1 cellular context compared by ENCODE assay signal in genomic region chr15:101445562-101446526, GRCh38.
TF ChIP-seq lines count a peak whose summit lies in the region.

No MANE protein-coding gene starts in this region.

TF ChIP-seq in K562, 482 proteins besides CTCF, POLR2A, EP300 and RAD21 (continued from another document and continues in another):
- peak; percentile 42; the same call in 1 of the 2 replicates for TF ChIP-seq CREB3L1 (IDR thresholded peaks at IDR 0.05; ENCODE audit: borderline replicate concordance, low read depth)
- TF ChIP-seq, protein P1, sequence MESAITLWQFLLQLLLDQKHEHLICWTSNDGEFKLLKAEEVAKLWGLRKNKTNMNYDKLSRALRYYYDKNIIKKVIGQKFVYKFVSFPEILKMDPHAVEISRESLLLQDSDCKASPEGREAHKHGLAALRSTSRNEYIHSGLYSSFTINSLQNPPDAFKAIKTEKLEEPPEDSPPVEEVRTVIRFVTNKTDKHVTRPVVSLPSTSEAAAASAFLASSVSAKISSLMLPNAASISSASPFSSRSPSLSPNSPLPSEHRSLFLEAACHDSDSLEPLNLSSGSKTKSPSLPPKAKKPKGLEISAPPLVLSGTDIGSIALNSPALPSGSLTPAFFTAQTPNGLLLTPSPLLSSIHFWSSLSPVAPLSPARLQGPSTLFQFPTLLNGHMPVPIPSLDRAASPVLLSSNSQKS (CRISPR knock-in tag; IDR thresholded peaks at IDR 0.05), result no peak
- TF ChIP-seq NR2C2 (CRISPR knock-in tag; IDR thresholded peaks at IDR 0.05), result no peak
- TF ChIP-seq NR2C2 (tag; IDR thresholded peaks at IDR 0.05), result peak; percentile 17
- TF ChIP-seq SETDB1 (IDR thresholded peaks at IDR 0.05; ENCODE audit: low read length), result no peak
- TF ChIP-seq GTF2A2 (tag; IDR thresholded peaks at IDR 0.05), result no peak
- no peak for TF ChIP-seq ZNF444 (CRISPR knock-in tag; IDR thresholded peaks at IDR 0.05)
- no peak for TF ChIP-seq E2F8 (IDR thresholded peaks at IDR 0.05; ENCODE audit: low read depth, partially characterized antibody)
- TF ChIP-seq SREBF1 (IDR thresholded peaks at IDR 0.05; ENCODE audit: borderline replicate concordance, low read depth, low read length), result no peak
- TF ChIP-seq HDAC1 (IDR thresholded peaks at IDR 0.05), result peak in 1 of 2 experiments; percentile 84; a peak in 2 of 4 replicates
- TF ChIP-seq TEAD2 (tag; IDR thresholded peaks at IDR 0.05), result no peak
- TF ChIP-seq HNRNPUL1 (IDR thresholded peaks at IDR 0.05; ENCODE audit: low read length), result no peak
- no peak for TF ChIP-seq ZNF263 (CRISPR knock-in tag; IDR thresholded peaks at IDR 0.05; ENCODE audit: borderline replicate concordance)
- TF ChIP-seq FOS (IDR thresholded peaks at IDR 0.05; ENCODE audit: extremely low read depth, insufficient read length), result no peak
- TF ChIP-seq ZKSCAN3 (CRISPR knock-in tag; IDR thresholded peaks at IDR 0.05), result no peak
- no peak for TF ChIP-seq TAF7 (tag; IDR thresholded peaks at IDR 0.05)
- no peak for TF ChIP-seq ZFP30 (CRISPR knock-in tag; IDR thresholded peaks at IDR 0.05; ENCODE audit: borderline replicate concordance)
- no peak for TF ChIP-seq ZNF586 (CRISPR knock-in tag; conservative IDR thresholded peaks at IDR 0.05)
- no peak for TF ChIP-seq SRSF1 (IDR thresholded peaks at IDR 0.05; ENCODE audit: low read depth, low read length)
- no peak for TF ChIP-seq ZC3H11A (IDR thresholded peaks at IDR 0.05; ENCODE audit: low read depth, low read length)
- TF ChIP-seq MEF2D (tag; conservative IDR thresholded peaks at IDR 0.05; ENCODE audit: low read depth), result peak; percentile 98
- TF ChIP-seq PML (IDR thresholded peaks at IDR 0.05; ENCODE audit: low read length), result peak; percentile 26; the same call in 1 of the 2 replicates
- TF ChIP-seq RFX5 (IDR thresholded peaks at IDR 0.05; ENCODE audit: low read depth, low read length), result no peak
- TF ChIP-seq PTBP1 (IDR thresholded peaks at IDR 0.05; ENCODE audit: low read depth, low read length), result no peak
- TF ChIP-seq MLLT1 (IDR thresholded peaks at IDR 0.05), result no peak
- TF ChIP-seq TSC22D4 (tag; IDR thresholded peaks at IDR 0.05), result no peak
- TF ChIP-seq TFAM (CRISPR knock-in tag; conservative IDR thresholded peaks at IDR 0.05), result no peak
- no peak for TF ChIP-seq CBX5 (IDR thresholded peaks at IDR 0.05; ENCODE audit: borderline replicate concordance, low read depth)
- TF ChIP-seq HNRNPL (IDR thresholded peaks at IDR 0.05; ENCODE audit: low read depth, low read length), result no peak
- TF ChIP-seq TCF15 (CRISPR knock-in tag; IDR thresholded peaks at IDR 0.05), result no peak
- no peak for TF ChIP-seq GTF2E2 (tag; IDR thresholded peaks at IDR 0.05)
- TF ChIP-seq NCOA2 (IDR thresholded peaks at IDR 0.05; ENCODE audit: partially characterized antibody in 2 of 2), result no peak
- no peak for TF ChIP-seq GTF2F1 (IDR thresholded peaks at IDR 0.05; ENCODE audit: low read depth, low read length)
- TF ChIP-seq, protein P2, sequence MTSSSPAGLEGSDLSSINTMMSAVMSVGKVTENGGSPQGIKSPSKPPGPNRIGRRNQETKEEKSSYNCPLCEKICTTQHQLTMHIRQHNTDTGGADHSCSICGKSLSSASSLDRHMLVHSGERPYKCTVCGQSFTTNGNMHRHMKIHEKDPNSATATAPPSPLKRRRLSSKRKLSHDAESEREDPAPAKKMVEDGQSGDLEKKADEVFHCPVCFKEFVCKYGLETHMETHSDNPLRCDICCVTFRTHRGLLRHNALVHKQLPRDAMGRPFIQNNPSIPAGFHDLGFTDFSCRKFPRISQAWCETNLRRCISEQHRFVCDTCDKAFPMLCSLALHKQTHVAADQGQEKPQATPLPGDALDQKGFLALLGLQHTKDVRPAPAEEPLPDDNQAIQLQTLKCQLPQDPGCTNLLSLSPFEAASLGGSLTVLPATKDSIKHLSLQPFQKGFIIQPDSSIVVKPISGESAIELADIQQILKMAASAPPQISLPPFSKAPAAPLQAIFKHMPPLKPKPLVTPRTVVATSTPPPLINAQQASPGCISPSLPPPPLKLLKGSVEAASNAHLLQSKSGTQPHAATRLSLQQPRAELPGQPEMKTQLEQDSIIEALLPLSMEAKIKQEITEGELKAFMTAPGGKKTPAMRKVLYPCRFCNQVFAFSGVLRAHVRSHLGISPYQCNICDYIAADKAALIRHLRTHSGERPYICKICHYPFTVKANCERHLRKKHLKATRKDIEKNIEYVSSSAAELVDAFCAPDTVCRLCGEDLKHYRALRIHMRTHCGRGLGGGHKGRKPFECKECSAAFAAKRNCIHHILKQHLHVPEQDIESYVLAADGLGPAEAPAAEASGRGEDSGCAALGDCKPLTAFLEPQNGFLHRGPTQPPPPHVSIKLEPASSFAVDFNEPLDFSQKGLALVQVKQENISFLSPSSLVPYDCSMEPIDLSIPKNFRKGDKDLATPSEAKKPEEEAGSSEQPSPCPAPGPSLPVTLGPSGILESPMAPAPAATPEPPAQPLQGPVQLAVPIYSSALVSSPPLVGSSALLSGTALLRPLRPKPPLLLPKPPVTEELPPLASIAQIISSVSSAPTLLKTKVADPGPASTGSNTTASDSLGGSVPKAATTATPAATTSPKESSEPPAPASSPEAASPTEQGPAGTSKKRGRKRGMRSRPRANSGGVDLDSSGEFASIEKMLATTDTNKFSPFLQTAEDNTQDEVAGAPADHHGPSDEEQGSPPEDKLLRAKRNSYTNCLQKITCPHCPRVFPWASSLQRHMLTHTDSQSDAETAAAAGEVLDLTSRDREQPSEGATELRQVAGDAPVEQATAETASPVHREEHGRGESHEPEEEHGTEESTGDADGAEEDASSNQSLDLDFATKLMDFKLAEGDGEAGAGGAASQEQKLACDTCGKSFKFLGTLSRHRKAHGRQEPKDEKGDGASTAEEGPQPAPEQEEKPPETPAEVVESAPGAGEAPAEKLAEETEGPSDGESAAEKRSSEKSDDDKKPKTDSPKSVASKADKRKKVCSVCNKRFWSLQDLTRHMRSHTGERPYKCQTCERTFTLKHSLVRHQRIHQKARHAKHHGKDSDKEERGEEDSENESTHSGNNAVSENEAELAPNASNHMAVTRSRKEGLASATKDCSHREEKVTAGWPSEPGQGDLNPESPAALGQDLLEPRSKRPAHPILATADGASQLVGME (CRISPR knock-in tag; IDR thresholded peaks at IDR 0.05), result no peak
- TF ChIP-seq, protein P3, sequence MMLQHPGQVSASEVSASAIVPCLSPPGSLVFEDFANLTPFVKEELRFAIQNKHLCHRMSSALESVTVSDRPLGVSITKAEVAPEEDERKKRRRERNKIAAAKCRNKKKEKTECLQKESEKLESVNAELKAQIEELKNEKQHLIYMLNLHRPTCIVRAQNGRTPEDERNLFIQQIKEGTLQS (IDR thresholded peaks at IDR 0.05), result peak; percentile 97
- TF ChIP-seq, protein P3 (CRISPR knock-in tag; conservative IDR thresholded peaks at IDR 0.05), result no peak
- peak; percentile 65; the same call in 1 of the 2 replicates for TF ChIP-seq NBN (IDR thresholded peaks at IDR 0.05; ENCODE audit: low read depth)
- no peak for TF ChIP-seq ZNF696 (CRISPR knock-in tag; conservative IDR thresholded peaks at IDR 0.05)
- TF ChIP-seq POLR2AphosphoS5 (IDR thresholded peaks at IDR 0.05; ENCODE audit: control insufficient read depth, insufficient read depth, low read depth, low read length), result no peak
- no peak for TF ChIP-seq NONO (IDR thresholded peaks at IDR 0.05; ENCODE audit: low read depth in 2 of 2, low read length in 1 of 2)
- no peak for TF ChIP-seq PPARD (CRISPR knock-in tag; IDR thresholded peaks at IDR 0.05)
- no peak for TF ChIP-seq SAP30 (IDR thresholded peaks at IDR 0.05; ENCODE audit: borderline replicate concordance, insufficient read depth, low read depth, low read length, poor library complexity, severe bottlenecking)
- no peak for TF ChIP-seq XRCC4 (IDR thresholded peaks at IDR 0.05; ENCODE audit: extremely low read depth, insufficient read depth, insufficient read length)
- no peak for TF ChIP-seq SMAD1 (IDR thresholded peaks at IDR 0.05; ENCODE audit: low read depth, low read length, partially characterized antibody)
- TF ChIP-seq BRD9 (IDR thresholded peaks at IDR 0.05; ENCODE audit: low read depth, partially characterized antibody), result peak; percentile 27
- TF ChIP-seq ZNF23 (CRISPR knock-in tag; IDR thresholded peaks at IDR 0.05), result no peak
- TF ChIP-seq USF1 (CRISPR knock-in tag; IDR thresholded peaks at IDR 0.05), result no peak
- no peak for TF ChIP-seq EHMT2 (IDR thresholded peaks at IDR 0.05)
- TF ChIP-seq, protein P4, sequence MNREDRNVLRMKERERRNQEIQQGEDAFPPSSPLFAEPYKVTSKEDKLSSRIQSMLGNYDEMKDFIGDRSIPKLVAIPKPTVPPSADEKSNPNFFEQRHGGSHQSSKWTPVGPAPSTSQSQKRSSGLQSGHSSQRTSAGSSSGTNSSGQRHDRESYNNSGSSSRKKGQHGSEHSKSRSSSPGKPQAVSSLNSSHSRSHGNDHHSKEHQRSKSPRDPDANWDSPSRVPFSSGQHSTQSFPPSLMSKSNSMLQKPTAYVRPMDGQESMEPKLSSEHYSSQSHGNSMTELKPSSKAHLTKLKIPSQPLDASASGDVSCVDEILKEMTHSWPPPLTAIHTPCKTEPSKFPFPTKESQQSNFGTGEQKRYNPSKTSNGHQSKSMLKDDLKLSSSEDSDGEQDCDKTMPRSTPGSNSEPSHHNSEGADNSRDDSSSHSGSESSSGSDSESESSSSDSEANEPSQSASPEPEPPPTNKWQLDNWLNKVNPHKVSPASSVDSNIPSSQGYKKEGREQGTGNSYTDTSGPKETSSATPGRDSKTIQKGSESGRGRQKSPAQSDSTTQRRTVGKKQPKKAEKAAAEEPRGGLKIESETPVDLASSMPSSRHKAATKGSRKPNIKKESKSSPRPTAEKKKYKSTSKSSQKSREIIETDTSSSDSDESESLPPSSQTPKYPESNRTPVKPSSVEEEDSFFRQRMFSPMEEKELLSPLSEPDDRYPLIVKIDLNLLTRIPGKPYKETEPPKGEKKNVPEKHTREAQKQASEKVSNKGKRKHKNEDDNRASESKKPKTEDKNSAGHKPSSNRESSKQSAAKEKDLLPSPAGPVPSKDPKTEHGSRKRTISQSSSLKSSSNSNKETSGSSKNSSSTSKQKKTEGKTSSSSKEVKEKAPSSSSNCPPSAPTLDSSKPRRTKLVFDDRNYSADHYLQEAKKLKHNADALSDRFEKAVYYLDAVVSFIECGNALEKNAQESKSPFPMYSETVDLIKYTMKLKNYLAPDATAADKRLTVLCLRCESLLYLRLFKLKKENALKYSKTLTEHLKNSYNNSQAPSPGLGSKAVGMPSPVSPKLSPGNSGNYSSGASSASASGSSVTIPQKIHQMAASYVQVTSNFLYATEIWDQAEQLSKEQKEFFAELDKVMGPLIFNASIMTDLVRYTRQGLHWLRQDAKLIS (CRISPR knock-in tag; IDR thresholded peaks at IDR 0.05), result no peak
- no peak for TF ChIP-seq ETV6 (IDR thresholded peaks at IDR 0.05; ENCODE audit: borderline replicate concordance in 1 of 2, low read depth in 2 of 2, low read length in 1 of 2)
- TF ChIP-seq ETV6 (CRISPR knock-in tag; IDR thresholded peaks at IDR 0.05; ENCODE audit: borderline replicate concordance), result no peak
